ENCODE assay signal across 28 cellular contexts in genomic region chr3:176439729-176440128, GRCh38.
"Had no signal": no experiment of that assay in that cellular context is flagged by ENCODE, and none has a peak within 500 bp of the region (broad histone marks: within the 10 kb centered on the region; RNA-seq: fewer than 3 reads in every experiment).

No MANE protein-coding gene starts in this region.

- H3K4me1 ChIP-seq: ascending aorta had no signal

- DNase-seq: activated B cell treated with CpG ODN at 0.5 μM for 24 hours; activated CD4-positive, alpha-beta memory T cell treated with anti-CD3 and anti-CD28 coated beads, Interleukin-2, amount 10 ng/mL, durations not matched to agents 7 days and 5 days; activated CD4-positive, alpha-beta T cell treated with anti-CD3 and anti-CD28 coated beads for 48 hours; activated CD4-positive, alpha-beta T cell treated with anti-CD3 and anti-CD28 coated beads, Interleukin-2, amount 10 ng/mL, durations not matched to agents 7 days and 5 days; activated CD4-positive, alpha-beta T cell treated with anti-CD3 and anti-CD28 coated beads, Interleukin-2, amount 50 U/mL, for 48 hours; activated CD4-positive, CD25-positive, alpha-beta regulatory T cell treated with anti-CD3 and anti-CD28 coated beads, Interleukin-2, amount 50 U/mL, for 72 hours; activated CD8-positive, alpha-beta memory T cell treated with anti-CD3 and anti-CD28 coated beads for 24 hours; activated CD8-positive, alpha-beta memory T cell treated with anti-CD3 and anti-CD28 coated beads, Interleukin-2, amount 10 ng/mL, durations not matched to agents 7 days and 5 days; activated CD8-positive, alpha-beta memory T cell treated with anti-CD3 and anti-CD28 coated beads, Interleukin-2, amount 50 U/mL, for 48 hours; activated CD8-positive, alpha-beta T cell treated with anti-CD3 and anti-CD28 coated beads, Interleukin-2, amount 10 ng/mL, durations not matched to agents 7 days and 5 days; activated effector memory CD4-positive, alpha-beta T cell treated with Interleukin-2 at 50 U/mL for 16 hours; activated gamma-delta T cell; activated naive CD4-positive, alpha-beta T cell treated with anti-CD3 and anti-CD28 coated beads, Interleukin-2, amount 10 ng/mL, durations not matched to agents 7 days and 5 days; activated naive CD4-positive, alpha-beta T cell treated with Interleukin-2 at 50 U/mL for 16 hours; activated naive CD8-positive, alpha-beta T cell treated with anti-CD3 and anti-CD28 coated beads, Interleukin-2, amount 10 ng/mL, durations not matched to agents 7 days and 5 days; activated naive CD8-positive, alpha-beta T cell treated with anti-CD3 and anti-CD28 coated beads, Interleukin-2, amount 50 U/mL, for 24 hours; activated T-cell treated with anti-CD3 and anti-CD28 coated beads, Interleukin-2, amount 50 U/mL, for 24 hours; activated T-cell treated with anti-CD3 and anti-CD28 coated beads, Interleukin-2, amount 50 U/mL, for 48 hours; amygdala; anterior cingulate cortex; caudate nucleus; cerebellar nuclear complex; T-helper 2 cell; T-helper 9 cell had no signal

- H3K9me3 ChIP-seq: ascending aorta had no signal

- FAIRE-seq: TTC549 had no signal

- H3K36me3 ChIP-seq: ascending aorta, cardiac muscle cell had no signal

- ATAC-seq: activated CD8-positive, alpha-beta memory T cell treated with anti-CD3 and anti-CD28 coated beads, Interleukin-2, amount 10 ng/mL, durations not matched to agents 7 days and 5 days; activated CD8-positive, alpha-beta T cell treated with anti-CD3 and anti-CD28 coated beads, Interleukin-2, amount 10 ng/mL, durations not matched to agents 7 days and 5 days; activated naive CD8-positive, alpha-beta T cell treated with anti-CD3 and anti-CD28 coated beads, Interleukin-2, amount 50 U/mL, for 24 hours had no signal

- H3K27ac ChIP-seq: ascending aorta, cardiac muscle cell, VCaP had no signal

- H3K27me3 ChIP-seq: ascending aorta, cardiac muscle cell had no signal

- H3K4me3 ChIP-seq: ascending aorta, cardiac muscle cell had no signal
